ENCODE assay signal across 1 cellular context in genomic region chr7:3574386-3574785, GRCh38.
TF ChIP-seq lines count a peak whose summit lies in the region.

No MANE protein-coding gene starts in this region.

TF ChIP-seq in H1, 55 proteins besides CTCF, POLR2A, EP300 and RAD21:
- TF ChIP-seq KDM5A (IDR thresholded peaks at IDR 0.05; ENCODE audit: low read length): no peak
- TF ChIP-seq EGR1 (IDR thresholded peaks at IDR 0.05; ENCODE audit: borderline replicate concordance, low read depth, low read length): no peak
- TF ChIP-seq SIRT6 (IDR thresholded peaks at IDR 0.05; ENCODE audit: low read length): no peak
- no peak for TF ChIP-seq TEAD4 (IDR thresholded peaks at IDR 0.05; ENCODE audit: low read depth, low read length)
- no peak for TF ChIP-seq JUND (IDR thresholded peaks at IDR 0.05; ENCODE audit: low read length)
- no peak for TF ChIP-seq POU5F1 (IDR thresholded peaks at IDR 0.05; ENCODE audit: low read depth, low read length)
- TF ChIP-seq BACH1 (IDR thresholded peaks at IDR 0.05; ENCODE audit: low read length): no peak
- TF ChIP-seq SUZ12 (IDR thresholded peaks at IDR 0.05; ENCODE audit: low read length): no peak
- no peak for TF ChIP-seq SIX5 (IDR thresholded peaks at IDR 0.05; ENCODE audit: low read depth, low read length)
- TF ChIP-seq TAF7 (optimal IDR thresholded peaks at IDR 0.05; ENCODE audit: borderline replicate concordance, low read depth, low read length): no peak
- TF ChIP-seq RNF2 (IDR thresholded peaks at IDR 0.05; ENCODE audit: borderline replicate concordance, low read depth, low read length, missing control alignments, poor library complexity, severe bottlenecking): no peak
- no peak for TF ChIP-seq BRCA1 (IDR thresholded peaks at IDR 0.05; ENCODE audit: low read depth, low read length)
